1 cellular context compared by ENCODE assay signal in the genomic region with DNA sequence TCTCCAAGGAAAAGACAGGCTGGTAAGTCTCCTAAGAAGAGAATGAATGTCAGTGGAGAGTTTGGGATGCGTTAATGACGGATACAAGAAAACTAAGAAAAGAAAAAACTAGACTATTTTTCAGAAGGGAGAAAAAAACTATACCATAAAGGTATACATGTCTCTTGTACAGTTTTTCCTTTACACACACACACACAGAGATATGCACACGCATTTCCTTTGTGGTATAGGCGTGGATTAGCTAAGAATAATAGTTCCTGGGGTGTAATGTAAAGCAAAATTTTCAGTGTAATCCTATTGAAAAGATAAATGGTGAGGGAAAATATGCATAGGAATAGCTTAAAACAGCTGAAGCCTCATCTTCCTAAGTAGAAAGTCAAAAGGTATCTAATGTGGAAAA.
TF ChIP-seq lines count a peak whose summit lies in the region.

No MANE protein-coding gene starts in this region.

TF ChIP-seq in GM12878, 131 proteins besides CTCF, POLR2A, EP300 and RAD21:
- TF ChIP-seq CREM (IDR thresholded peaks at IDR 0.05; ENCODE audit: low read depth) (no peak), ELK1 (IDR thresholded peaks at IDR 0.05; ENCODE audit: low read depth, low read length) (no peak), HDAC2 (IDR thresholded peaks at IDR 0.05) (no peak)
